In the genomic region with DNA sequence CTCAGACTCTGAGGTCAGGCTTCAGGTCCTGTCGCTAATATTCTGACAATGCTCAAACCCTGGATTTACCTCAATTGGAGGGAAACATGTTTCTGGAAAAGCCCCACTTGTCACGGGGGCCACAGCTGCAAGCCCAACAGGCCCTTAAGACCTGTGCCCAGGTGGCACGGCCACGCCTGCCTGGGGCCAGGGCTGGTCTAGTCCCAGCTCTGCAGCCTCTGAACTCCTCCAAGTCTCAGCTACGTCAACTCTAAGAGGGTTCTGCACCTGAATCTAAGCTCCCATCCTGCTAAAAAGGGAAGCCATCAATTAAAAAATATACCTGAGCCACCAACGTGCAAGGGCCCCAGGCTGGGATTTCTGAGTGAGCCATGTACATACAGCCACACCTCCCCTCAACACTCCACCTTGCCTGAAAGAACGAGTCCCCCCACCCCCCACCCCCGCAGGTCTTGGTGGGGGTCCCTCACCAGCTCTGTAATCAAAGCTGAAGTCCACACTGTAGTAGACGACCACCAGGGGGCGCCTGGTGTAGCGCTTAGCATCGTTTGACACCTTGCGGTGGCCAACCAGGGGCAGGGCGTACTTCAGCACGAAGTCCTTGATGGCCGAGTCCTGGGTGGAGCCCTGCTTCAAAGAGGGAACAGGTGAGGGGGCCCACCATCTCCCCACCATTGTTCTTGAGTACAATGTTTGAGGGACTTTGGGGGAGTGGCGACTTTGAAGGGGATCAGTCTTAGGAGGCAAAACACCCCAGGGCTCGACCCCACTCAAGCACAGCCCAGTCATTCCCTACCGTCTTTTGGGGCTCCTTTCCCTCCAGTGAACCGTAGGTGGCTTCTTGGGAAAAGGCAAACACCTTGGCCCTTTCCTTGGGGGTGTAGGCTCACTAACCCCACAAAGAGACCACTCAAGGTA, we compare ENCODE assay signal across 1 cellular context.
TF ChIP-seq lines count a peak whose summit lies in the region.

No MANE protein-coding gene starts in this region.

TF ChIP-seq in GM23338, 12 proteins besides CTCF, POLR2A, EP300 and RAD21 (continued from another document):
- TF ChIP-seq, protein P1, sequence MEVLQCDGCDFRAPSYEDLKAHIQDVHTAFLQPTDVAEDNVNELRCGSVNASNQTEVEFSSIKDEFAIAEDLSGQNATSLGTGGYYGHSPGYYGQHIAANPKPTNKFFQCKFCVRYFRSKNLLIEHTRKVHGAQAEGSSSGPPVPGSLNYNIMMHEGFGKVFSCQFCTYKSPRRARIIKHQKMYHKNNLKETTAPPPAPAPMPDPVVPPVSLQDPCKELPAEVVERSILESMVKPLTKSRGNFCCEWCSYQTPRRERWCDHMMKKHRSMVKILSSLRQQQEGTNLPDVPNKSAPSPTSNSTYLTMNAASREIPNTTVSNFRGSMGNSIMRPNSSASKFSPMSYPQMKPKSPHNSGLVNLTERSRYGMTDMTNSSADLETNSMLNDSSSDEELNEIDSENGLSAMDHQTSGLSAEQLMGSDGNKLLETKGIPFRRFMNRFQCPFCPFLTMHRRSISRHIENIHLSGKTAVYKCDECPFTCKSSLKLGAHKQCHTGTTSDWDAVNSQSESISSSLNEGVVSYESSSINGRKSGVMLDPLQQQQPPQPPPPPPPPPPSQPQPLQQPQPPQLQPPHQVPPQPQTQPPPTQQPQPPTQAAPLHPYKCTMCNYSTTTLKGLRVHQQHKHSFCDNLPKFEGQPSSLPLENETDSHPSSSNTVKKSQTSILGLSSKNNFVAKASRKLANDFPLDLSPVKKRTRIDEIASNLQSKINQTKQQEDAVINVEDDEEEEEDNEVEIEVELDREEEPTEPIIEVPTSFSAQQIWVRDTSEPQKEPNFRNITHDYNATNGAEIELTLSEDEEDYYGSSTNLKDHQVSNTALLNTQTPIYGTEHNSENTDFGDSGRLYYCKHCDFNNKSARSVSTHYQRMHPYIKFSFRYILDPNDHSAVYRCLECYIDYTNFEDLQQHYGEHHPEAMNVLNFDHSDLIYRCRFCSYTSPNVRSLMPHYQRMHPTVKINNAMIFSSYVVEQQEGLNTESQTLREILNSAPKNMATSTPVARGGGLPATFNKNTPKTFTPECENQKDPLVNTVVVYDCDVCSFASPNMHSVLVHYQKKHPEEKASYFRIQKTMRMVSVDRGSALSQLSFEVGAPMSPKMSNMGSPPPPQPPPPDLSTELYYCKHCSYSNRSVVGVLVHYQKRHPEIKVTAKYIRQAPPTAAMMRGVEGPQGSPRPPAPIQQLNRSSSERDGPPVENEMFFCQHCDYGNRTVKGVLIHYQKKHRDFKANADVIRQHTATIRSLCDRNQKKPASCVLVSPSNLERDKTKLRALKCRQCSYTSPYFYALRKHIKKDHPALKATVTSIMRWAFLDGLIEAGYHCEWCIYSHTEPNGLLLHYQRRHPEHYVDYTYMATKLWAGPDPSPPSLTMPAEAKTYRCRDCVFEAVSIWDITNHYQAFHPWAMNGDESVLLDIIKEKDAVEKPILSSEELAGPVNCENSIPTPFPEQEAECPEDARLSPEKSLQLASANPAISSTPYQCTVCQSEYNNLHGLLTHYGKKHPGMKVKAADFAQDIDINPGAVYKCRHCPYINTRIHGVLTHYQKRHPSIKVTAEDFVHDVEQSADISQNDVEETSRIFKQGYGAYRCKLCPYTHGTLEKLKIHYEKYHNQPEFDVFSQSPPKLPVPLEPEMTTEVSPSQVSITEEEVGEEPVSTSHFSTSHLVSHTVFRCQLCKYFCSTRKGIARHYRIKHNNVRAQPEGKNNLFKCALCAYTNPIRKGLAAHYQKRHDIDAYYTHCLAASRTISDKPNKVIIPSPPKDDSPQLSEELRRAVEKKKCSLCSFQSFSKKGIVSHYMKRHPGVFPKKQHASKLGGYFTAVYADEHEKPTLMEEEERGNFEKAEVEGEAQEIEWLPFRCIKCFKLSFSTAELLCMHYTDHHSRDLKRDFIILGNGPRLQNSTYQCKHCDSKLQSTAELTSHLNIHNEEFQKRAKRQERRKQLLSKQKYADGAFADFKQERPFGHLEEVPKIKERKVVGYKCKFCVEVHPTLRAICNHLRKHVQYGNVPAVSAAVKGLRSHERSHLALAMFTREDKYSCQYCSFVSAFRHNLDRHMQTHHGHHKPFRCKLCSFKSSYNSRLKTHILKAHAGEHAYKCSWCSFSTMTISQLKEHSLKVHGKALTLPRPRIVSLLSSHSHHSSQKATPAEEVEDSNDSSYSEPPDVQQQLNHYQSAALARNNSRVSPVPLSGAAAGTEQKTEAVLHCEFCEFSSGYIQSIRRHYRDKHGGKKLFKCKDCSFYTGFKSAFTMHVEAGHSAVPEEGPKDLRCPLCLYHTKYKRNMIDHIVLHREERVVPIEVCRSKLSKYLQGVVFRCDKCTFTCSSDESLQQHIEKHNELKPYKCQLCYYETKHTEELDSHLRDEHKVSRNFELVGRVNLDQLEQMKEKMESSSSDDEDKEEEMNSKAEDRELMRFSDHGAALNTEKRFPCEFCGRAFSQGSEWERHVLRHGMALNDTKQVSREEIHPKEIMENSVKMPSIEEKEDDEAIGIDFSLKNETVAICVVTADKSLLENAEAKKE (CRISPR knock-in tag; IDR thresholded peaks at IDR 0.05), result peak; percentile 40; the same call in 1 of the 2 replicates
- TF ChIP-seq ZNF331 (CRISPR knock-in tag; IDR thresholded peaks at IDR 0.05; ENCODE audit: low read depth) (no peak), ETS1 (IDR thresholded peaks at IDR 0.05) (no peak)
